In the genomic region with DNA sequence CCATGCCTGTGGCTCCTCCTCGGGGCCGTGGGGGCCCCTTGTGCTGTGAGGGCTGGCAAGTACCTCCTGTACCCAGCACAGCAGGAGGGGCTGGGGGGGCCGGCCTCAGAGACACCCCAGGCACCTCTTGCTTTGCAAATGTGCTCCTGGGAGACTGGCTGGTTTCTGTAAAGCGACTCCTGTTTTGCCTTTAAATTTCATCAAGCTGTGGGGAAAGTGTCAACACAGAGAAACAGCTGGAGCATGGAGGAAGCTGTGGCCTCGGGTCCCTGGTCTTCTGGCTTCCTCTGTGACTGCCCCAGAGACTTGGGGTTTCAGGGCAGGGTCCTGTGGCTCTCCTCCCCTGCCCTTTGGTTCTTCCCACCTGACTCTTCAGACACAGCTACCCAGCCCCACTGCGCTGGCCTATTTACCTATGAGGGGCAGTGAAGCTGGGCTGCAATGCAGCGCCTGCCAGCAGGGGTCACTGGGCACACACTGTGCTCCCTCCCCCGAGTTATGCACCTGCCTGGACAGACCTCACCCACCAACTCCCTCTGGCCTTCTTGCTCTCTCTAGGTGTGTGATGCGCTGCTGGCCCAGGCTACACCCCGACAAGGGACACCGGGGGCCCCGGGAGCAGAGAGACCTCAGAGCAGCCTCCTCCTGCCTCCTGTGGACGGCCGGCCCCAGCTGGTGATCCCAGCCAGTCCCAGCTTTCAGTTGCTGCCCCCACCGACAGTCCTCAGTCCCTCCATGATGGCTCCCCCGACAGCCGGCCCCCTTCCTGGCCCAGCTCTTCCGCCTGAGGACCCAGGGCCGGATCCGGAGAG, we compare ENCODE assay signal across 2 cellular contexts.
TF ChIP-seq lines count a peak whose summit lies in the region.

No MANE protein-coding gene starts in this region.

TF ChIP-seq in SK-N-SH, 30 proteins besides CTCF, POLR2A, EP300 and RAD21 (continued from another document):
- no peak for TF ChIP-seq REST (IDR thresholded peaks at IDR 0.05; ENCODE audit: low read depth, low read length)
- no peak for TF ChIP-seq MEF2A (IDR thresholded peaks at IDR 0.05; ENCODE audit: borderline replicate concordance, low read depth)
- no peak for TF ChIP-seq RFX5 (IDR thresholded peaks at IDR 0.05; ENCODE audit: low read length)
- no peak for TF ChIP-seq TEAD4 (IDR thresholded peaks at IDR 0.05; ENCODE audit: borderline replicate concordance, insufficient read depth)
- no peak for TF ChIP-seq TAF1 (IDR thresholded peaks at IDR 0.05; ENCODE audit: borderline replicate concordance, low read depth, low read length)
- TF ChIP-seq POLR2AphosphoS5 (IDR thresholded peaks at IDR 0.05; ENCODE audit: low read depth, low read length), result no peak
- TF ChIP-seq FOSL2 (IDR thresholded peaks at IDR 0.05; ENCODE audit: borderline replicate concordance, low read depth), result no peak
- TF ChIP-seq YY1 (IDR thresholded peaks at IDR 0.05; ENCODE audit: low read depth), result no peak
- TF ChIP-seq GATA2 (CRISPR knock-in tag; IDR thresholded peaks at IDR 0.05), result no peak
- no peak for TF ChIP-seq USF1 (IDR thresholded peaks at IDR 0.05; ENCODE audit: borderline replicate concordance, low read depth)
- no peak for TF ChIP-seq FOXJ3 (CRISPR knock-in tag; IDR thresholded peaks at IDR 0.05)

TF ChIP-seq in SK-N-SH treated with all-trans-retinoic acid at 6 μM for 48 hours, 23 proteins besides CTCF, POLR2A, EP300 and RAD21 (continued from another document):
- TF ChIP-seq CREB5 (CRISPR knock-in tag; IDR thresholded peaks at IDR 0.05; ENCODE audit: low read depth) (no peak), RARB (CRISPR knock-in tag; IDR thresholded peaks at IDR 0.05) (no peak), ZNF70 (CRISPR knock-in tag; IDR thresholded peaks at IDR 0.05) (no peak), ZC3H10 (CRISPR knock-in tag; IDR thresholded peaks at IDR 0.05) (no peak), CSDC2 (CRISPR knock-in tag; IDR thresholded peaks at IDR 0.05) (no peak), ESRRG (CRISPR knock-in tag; IDR thresholded peaks at IDR 0.05) (no peak), ZNF8 (CRISPR knock-in tag; IDR thresholded peaks at IDR 0.05) (no peak), ZFP3 (CRISPR knock-in tag; IDR thresholded peaks at IDR 0.05) (no peak), TOX (CRISPR knock-in tag; IDR thresholded peaks at IDR 0.05; ENCODE audit: borderline replicate concordance) (no peak)
- TF ChIP-seq, protein P1, sequence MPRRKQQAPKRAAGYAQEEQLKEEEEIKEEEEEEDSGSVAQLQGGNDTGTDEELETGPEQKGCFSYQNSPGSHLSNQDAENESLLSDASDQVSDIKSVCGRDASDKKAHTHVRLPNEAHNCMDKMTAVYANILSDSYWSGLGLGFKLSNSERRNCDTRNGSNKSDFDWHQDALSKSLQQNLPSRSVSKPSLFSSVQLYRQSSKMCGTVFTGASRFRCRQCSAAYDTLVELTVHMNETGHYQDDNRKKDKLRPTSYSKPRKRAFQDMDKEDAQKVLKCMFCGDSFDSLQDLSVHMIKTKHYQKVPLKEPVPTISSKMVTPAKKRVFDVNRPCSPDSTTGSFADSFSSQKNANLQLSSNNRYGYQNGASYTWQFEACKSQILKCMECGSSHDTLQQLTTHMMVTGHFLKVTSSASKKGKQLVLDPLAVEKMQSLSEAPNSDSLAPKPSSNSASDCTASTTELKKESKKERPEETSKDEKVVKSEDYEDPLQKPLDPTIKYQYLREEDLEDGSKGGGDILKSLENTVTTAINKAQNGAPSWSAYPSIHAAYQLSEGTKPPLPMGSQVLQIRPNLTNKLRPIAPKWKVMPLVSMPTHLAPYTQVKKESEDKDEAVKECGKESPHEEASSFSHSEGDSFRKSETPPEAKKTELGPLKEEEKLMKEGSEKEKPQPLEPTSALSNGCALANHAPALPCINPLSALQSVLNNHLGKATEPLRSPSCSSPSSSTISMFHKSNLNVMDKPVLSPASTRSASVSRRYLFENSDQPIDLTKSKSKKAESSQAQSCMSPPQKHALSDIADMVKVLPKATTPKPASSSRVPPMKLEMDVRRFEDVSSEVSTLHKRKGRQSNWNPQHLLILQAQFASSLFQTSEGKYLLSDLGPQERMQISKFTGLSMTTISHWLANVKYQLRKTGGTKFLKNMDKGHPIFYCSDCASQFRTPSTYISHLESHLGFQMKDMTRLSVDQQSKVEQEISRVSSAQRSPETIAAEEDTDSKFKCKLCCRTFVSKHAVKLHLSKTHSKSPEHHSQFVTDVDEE (CRISPR knock-in tag; IDR thresholded peaks at IDR 0.05), result no peak
TF ChIP-seq in SK-N-SH treated with all-trans-retinoic acid at 6 μM for 48 hours: peak in this region for 0.
